In the genomic region with DNA sequence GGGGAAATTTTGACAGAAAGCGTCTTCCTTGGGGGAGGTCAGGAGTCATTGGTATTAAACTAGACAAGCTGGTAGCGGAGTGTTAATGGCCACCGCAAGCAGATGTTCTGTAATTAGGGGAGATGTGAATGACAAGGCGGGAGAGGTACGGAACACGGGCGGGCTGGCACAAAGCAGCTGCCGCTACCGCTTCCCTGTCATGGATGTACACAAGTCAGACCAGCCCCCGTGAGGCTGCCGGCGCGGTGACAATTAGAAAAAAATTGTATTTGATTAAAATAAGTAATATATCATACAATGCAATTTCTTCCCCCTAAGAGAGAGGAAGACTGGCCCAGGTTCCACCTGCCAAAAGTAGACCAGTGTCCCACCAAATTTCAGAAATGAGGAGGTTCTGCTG, we compare ENCODE assay signal across 22 cellular contexts.
"Had no signal": no experiment of that assay in that cellular context is flagged by ENCODE, and none has a peak within 500 bp of the region (broad histone marks: within the 10 kb centered on the region; RNA-seq: fewer than 3 reads in every experiment).

No MANE protein-coding gene starts in this region.

- DNase-seq: activated B cell treated with CpG ODN at 0.5 μM for 24 hours; activated CD4-positive, alpha-beta T cell treated with anti-CD3 and anti-CD28 coated beads, Interleukin-2, amount 50 U/mL, for 4 hours; activated CD8-positive, alpha-beta memory T cell treated with anti-CD3 and anti-CD28 coated beads for 24 hours; activated CD8-positive, alpha-beta memory T cell treated with anti-CD3 and anti-CD28 coated beads, Interleukin-2, amount 50 U/mL, for 4 hours; activated T-cell treated with anti-CD3 and anti-CD28 coated beads, Interleukin-2, amount 50 U/mL, for 24 hours; central memory CD4-positive, alpha-beta T cell; dermis blood vessel endothelial cell; effector CD8-positive, alpha-beta T cell; foreskin fibroblast; heart right ventricle; naive thymus-derived CD8-positive, alpha-beta T cell; ovary; stimulated activated CD4-positive, alpha-beta T cell treated with anti-CD3 and anti-CD28 coated beads, Interleukin-2, amount 100 ng/mL, for 48 hours; stimulated activated naive B cell treated with anti-CD40 and anti-IgM and Interleukin-4, amounts not matched to agents 10 μg/mL and 1 μg/mL and 100 μg/mL, for 72 hours; transverse colon had no signal

- H3K4me3 ChIP-seq: ascending aorta, heart right ventricle, lung, ovary, prostate gland, transverse colon had no signal

- H3K36me3 ChIP-seq: ascending aorta, heart right ventricle, ovary, prostate gland, transverse colon had no signal

- H3K27me3 ChIP-seq: ascending aorta, ovary had no signal

- ATAC-seq: activated CD4-positive, alpha-beta T cell treated with anti-CD3 and anti-CD28 coated beads for 36 hours; activated naive CD4-positive, alpha-beta T cell treated with anti-CD3 and anti-CD28 coated beads, Interleukin-2, amount 50 U/mL, for 72 hours; activated T-helper 17 cell treated with anti-CD3 and anti-CD28 coated beads, Interleukin-2, amount 50 U/mL, for 72 hours; heart right ventricle; left lobe of liver; naive thymus-derived CD8-positive, alpha-beta T cell; stimulated activated naive B cell treated with anti-CD40 and anti-IgM and Interleukin-4, amounts not matched to agents 10 μg/mL and 1 μg/mL and 100 μg/mL, for 72 hours had no signal

- H3K9me3 ChIP-seq: ascending aorta, heart right ventricle, ovary, prostate gland, transverse colon had no signal
